ENCODE assay signal across 1 cellular context in the genomic region with DNA sequence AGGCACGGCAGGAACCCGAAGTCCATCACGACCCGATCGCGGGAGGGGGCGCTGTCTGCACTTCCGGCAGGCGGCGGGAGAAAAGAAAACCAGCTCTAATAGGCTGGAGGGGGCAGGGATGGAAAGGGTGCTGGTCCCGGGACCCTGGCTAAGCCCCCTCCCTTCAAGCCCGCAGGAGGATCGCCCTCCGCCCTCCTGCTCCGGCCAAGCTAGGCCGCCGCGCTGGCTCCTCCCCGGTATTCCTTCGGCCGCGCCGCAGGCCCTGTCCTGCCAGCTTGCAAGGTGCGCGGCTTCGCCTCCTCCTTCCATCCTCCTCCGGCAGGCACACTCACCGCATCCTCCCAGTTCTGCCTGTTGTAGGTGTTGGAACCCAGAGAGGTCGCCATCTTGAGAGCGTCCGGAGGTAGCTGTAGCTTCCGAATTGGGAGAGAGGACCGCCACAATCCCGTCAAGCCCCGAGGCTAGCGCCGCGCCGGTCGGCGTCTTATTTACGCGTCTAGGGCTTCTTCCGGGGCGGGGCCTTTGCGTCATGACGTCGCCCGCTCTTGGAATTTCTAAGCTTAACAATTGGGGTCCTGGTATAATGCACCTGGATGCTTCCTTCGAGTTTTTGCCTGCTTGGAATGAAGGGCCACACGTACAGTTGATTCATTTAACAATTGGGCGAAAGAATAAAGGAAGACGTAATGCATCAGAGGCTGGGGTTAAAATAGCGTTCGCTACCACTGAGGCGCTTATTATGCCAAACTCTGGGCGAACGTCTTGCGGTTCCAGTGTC.
TF ChIP-seq lines count a peak whose summit lies in the region.

RBM22 (minus strand) TSS at position 463 of the 778 bp plus-strand sequence; CDS start at position 386, 77 bp downstream.

TF ChIP-seq in GM12878, 131 proteins besides CTCF, POLR2A, EP300 and RAD21 (continued from another document and continues in another):
- no peak for TF ChIP-seq SPI1 (IDR thresholded peaks at IDR 0.05; ENCODE audit: borderline replicate concordance, insufficient read depth, low read depth, low read length)
- TF ChIP-seq SMC3 (IDR thresholded peaks at IDR 0.05; ENCODE audit: borderline replicate concordance, low read length): no peak
- TF ChIP-seq, protein P1, sequence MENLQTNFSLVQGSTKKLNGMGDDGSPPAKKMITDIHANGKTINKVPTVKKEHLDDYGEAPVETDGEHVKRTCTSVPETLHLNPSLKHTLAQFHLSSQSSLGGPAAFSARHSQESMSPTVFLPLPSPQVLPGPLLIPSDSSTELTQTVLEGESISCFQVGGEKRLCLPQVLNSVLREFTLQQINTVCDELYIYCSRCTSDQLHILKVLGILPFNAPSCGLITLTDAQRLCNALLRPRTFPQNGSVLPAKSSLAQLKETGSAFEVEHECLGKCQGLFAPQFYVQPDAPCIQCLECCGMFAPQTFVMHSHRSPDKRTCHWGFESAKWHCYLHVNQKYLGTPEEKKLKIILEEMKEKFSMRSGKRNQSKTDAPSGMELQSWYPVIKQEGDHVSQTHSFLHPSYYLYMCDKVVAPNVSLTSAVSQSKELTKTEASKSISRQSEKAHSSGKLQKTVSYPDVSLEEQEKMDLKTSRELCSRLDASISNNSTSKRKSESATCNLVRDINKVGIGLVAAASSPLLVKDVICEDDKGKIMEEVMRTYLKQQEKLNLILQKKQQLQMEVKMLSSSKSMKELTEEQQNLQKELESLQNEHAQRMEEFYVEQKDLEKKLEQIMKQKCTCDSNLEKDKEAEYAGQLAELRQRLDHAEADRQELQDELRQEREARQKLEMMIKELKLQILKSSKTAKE (IDR thresholded peaks at IDR 0.05; ENCODE audit: low read depth, poor library complexity, severe bottlenecking): no peak
- TF ChIP-seq ZBED1 (IDR thresholded peaks at IDR 0.05; ENCODE audit: borderline replicate concordance): no peak
- TF ChIP-seq NFIC (IDR thresholded peaks at IDR 0.05; ENCODE audit: low read depth, low read length): no peak; the same call in 1 of the 2 replicates
- no peak for TF ChIP-seq TCF12 (IDR thresholded peaks at IDR 0.05; ENCODE audit: low read depth, low read length)
- no peak for TF ChIP-seq SREBF2 (IDR thresholded peaks at IDR 0.05; ENCODE audit: low read length)
- TF ChIP-seq, protein P2, sequence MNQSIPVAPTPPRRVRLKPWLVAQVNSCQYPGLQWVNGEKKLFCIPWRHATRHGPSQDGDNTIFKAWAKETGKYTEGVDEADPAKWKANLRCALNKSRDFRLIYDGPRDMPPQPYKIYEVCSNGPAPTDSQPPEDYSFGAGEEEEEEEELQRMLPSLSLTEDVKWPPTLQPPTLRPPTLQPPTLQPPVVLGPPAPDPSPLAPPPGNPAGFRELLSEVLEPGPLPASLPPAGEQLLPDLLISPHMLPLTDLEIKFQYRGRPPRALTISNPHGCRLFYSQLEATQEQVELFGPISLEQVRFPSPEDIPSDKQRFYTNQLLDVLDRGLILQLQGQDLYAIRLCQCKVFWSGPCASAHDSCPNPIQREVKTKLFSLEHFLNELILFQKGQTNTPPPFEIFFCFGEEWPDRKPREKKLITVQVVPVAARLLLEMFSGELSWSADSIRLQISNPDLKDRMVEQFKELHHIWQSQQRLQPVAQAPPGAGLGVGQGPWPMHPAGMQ (IDR thresholded peaks at IDR 0.05; ENCODE audit: borderline replicate concordance): no peak
- TF ChIP-seq MXI1 (IDR thresholded peaks at IDR 0.05; ENCODE audit: low read depth, low read length): peak; percentile 42; the same call in 1 of the 2 replicates
- no peak for TF ChIP-seq TCF7 (IDR thresholded peaks at IDR 0.05; ENCODE audit: borderline replicate concordance)
- TF ChIP-seq, protein P3, sequence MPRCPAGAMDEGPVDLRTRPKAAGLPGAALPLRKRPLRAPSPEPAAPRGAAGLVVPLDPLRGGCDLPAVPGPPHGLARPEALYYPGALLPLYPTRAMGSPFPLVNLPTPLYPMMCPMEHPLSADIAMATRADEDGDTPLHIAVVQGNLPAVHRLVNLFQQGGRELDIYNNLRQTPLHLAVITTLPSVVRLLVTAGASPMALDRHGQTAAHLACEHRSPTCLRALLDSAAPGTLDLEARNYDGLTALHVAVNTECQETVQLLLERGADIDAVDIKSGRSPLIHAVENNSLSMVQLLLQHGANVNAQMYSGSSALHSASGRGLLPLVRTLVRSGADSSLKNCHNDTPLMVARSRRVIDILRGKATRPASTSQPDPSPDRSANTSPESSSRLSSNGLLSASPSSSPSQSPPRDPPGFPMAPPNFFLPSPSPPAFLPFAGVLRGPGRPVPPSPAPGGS (IDR thresholded peaks at IDR 0.05; ENCODE audit: borderline replicate concordance, insufficient read depth, low read depth, low read length, poor library complexity, severe bottlenecking): no peak
- peak; percentile 92 for TF ChIP-seq POLR2AphosphoS5 (IDR thresholded peaks at IDR 0.05; ENCODE audit: low read length)
- peak; percentile 89; the same call in 1 of the 2 replicates for TF ChIP-seq ZNF592 (IDR thresholded peaks at IDR 0.05)
- TF ChIP-seq RFX5 (IDR thresholded peaks at IDR 0.05; ENCODE audit: low read depth, low read length): no peak
- no peak; the same call in 1 of the 2 replicates for TF ChIP-seq HDGF (IDR thresholded peaks at IDR 0.05)
- TF ChIP-seq, protein P4, sequence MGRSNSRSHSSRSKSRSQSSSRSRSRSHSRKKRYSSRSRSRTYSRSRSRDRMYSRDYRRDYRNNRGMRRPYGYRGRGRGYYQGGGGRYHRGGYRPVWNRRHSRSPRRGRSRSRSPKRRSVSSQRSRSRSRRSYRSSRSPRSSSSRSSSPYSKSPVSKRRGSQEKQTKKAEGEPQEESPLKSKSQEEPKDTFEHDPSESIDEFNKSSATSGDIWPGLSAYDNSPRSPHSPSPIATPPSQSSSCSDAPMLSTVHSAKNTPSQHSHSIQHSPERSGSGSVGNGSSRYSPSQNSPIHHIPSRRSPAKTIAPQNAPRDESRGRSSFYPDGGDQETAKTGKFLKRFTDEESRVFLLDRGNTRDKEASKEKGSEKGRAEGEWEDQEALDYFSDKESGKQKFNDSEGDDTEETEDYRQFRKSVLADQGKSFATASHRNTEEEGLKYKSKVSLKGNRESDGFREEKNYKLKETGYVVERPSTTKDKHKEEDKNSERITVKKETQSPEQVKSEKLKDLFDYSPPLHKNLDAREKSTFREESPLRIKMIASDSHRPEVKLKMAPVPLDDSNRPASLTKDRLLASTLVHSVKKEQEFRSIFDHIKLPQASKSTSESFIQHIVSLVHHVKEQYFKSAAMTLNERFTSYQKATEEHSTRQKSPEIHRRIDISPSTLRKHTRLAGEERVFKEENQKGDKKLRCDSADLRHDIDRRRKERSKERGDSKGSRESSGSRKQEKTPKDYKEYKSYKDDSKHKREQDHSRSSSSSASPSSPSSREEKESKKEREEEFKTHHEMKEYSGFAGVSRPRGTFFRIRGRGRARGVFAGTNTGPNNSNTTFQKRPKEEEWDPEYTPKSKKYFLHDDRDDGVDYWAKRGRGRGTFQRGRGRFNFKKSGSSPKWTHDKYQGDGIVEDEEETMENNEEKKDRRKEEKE (IDR thresholded peaks at IDR 0.05): no peak
- no peak for TF ChIP-seq MYB (IDR thresholded peaks at IDR 0.05; ENCODE audit: borderline replicate concordance, low read depth, low read length)
- TF ChIP-seq IRF4 (IDR thresholded peaks at IDR 0.05; ENCODE audit: low read depth, low read length): peak; percentile 39; the same call in 1 of the 2 replicates
- TF ChIP-seq PML (IDR thresholded peaks at IDR 0.05; ENCODE audit: low read length): peak; percentile 73
- TF ChIP-seq, protein P5, sequence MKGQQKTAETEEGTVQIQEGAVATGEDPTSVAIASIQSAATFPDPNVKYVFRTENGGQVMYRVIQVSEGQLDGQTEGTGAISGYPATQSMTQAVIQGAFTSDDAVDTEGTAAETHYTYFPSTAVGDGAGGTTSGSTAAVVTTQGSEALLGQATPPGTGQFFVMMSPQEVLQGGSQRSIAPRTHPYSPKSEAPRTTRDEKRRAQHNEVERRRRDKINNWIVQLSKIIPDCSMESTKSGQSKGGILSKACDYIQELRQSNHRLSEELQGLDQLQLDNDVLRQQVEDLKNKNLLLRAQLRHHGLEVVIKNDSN (IDR thresholded peaks at IDR 0.05; ENCODE audit: borderline replicate concordance, extremely low read length, insufficient read depth, low read depth, low read length): no peak
- TF ChIP-seq KAT2A (conservative IDR thresholded peaks at IDR 0.05; ENCODE audit: control insufficient read depth, low read depth, low read length): no peak
- no peak for TF ChIP-seq CBX3 (IDR thresholded peaks at IDR 0.05; ENCODE audit: borderline replicate concordance, low read depth)
- TF ChIP-seq HCFC1 (IDR thresholded peaks at IDR 0.05; ENCODE audit: low read length): peak; percentile 69
- 0 out of 2 replicates have a peak, but pooled peaks have one; percentile 31 for TF ChIP-seq NR2F1 (conservative IDR thresholded peaks at IDR 0.05)
- peak; percentile 17 to 22; a peak in 1 of 4 replicates for TF ChIP-seq IKZF2 (IDR thresholded peaks at IDR 0.05)
- TF ChIP-seq NKRF (conservative IDR thresholded peaks at IDR 0.05): peak; percentile 76
- 0 out of 2 replicates have a peak, but pooled peaks have one; percentile 40 for TF ChIP-seq MEF2A (IDR thresholded peaks at IDR 0.05; ENCODE audit: insufficient read depth, low read depth, low read length)
- TF ChIP-seq SREBF1 (IDR thresholded peaks at IDR 0.05; ENCODE audit: low read length): no peak
- TF ChIP-seq LARP7 (IDR thresholded peaks at IDR 0.05): peak; percentile 92
- no peak for TF ChIP-seq SP1 (IDR thresholded peaks at IDR 0.05; ENCODE audit: low read depth, low read length)
- peak; percentile 50; the same call in 1 of the 3 replicates for TF ChIP-seq POU2F2 (IDR thresholded peaks at IDR 0.05; ENCODE audit: borderline replicate concordance, low read depth, low read length)
- no peak for TF ChIP-seq ZZZ3 (IDR thresholded peaks at IDR 0.05; ENCODE audit: control insufficient read depth, insufficient read length, low read depth)
- no peak for TF ChIP-seq ZNF274 (IDR thresholded peaks at IDR 0.05; ENCODE audit: insufficient read depth, insufficient read length)
- peak; percentile 37 for TF ChIP-seq RUNX3 (IDR thresholded peaks at IDR 0.05; ENCODE audit: low read length)
- peak; percentile 20 for TF ChIP-seq MYC (IDR thresholded peaks at IDR 0.05; ENCODE audit: insufficient read depth, insufficient read length, insufficient replicate concordance, low read length, severe bottlenecking)
- TF ChIP-seq ATF7 (IDR thresholded peaks at IDR 0.05; ENCODE audit: low read depth): peak; percentile 83
- TF ChIP-seq TARDBP (IDR thresholded peaks at IDR 0.05; ENCODE audit: borderline replicate concordance): peak; percentile 56; the same call in 1 of the 2 replicates
- TF ChIP-seq, protein P6, sequence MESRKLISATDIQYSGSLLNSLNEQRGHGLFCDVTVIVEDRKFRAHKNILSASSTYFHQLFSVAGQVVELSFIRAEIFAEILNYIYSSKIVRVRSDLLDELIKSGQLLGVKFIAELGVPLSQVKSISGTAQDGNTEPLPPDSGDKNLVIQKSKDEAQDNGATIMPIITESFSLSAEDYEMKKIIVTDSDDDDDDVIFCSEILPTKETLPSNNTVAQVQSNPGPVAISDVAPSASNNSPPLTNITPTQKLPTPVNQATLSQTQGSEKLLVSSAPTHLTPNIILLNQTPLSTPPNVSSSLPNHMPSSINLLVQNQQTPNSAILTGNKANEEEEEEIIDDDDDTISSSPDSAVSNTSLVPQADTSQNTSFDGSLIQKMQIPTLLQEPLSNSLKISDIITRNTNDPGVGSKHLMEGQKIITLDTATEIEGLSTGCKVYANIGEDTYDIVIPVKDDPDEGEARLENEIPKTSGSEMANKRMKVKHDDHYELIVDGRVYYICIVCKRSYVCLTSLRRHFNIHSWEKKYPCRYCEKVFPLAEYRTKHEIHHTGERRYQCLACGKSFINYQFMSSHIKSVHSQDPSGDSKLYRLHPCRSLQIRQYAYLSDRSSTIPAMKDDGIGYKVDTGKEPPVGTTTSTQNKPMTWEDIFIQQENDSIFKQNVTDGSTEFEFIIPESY (IDR thresholded peaks at IDR 0.05): no peak
